ENCODE assay signal across 8 cellular contexts in genomic region chr2:26846334-26846863, GRCh38. TPM values are rescaled to one million over a fixed set of nuclear protein-coding genes. Genes with fewer than 3 reads are reported as not detected.
DNase-seq lines count a peak whose midpoint lies in the region; ATAC-seq, FAIRE-seq and TF ChIP-seq lines count a peak whose summit lies in the region.

No MANE protein-coding gene starts in this region.

- TF ChIP-seq EP300 in HepG2 (IDR thresholded peaks at IDR 0.05; ENCODE audit: low read depth in 2 of 2, low read length in 2 of 2) (no peak), HepG2 (CRISPR knock-in tag; IDR thresholded peaks at IDR 0.05; ENCODE audit: borderline replicate concordance) (no peak)

- H3K4me1 ChIP-seq in BLaER1 (peaks cover 38% of the 10 kb centered on the region), HepG2 (ENCODE audit: insufficient read depth, low read length) (peaks cover 13% of the 10 kb centered on the region)

- H2AFZ ChIP-seq in HepG2 (ENCODE audit: low read length), result no peak overlapping the region

- H4K20me1 ChIP-seq in BLaER1, result peaks cover 61% of the 10 kb centered on the region
- peaks cover 6% of the 10 kb centered on the region; the same call in 1 of the 2 replicates for H4K20me1 ChIP-seq in HepG2 (ENCODE audit: insufficient read depth, low read length)

- H3K4me3 ChIP-seq in BLaER1 (peak overlapping the region; percentile 73), HepG2 (replicated peaks in 1 of 3; ENCODE audit: insufficient read depth in 1 of 3, low read depth in 2 of 3, low read length in 3 of 3) (0 out of 6 replicates have a peak overlapping the region, but pooled peaks of 1 of the 3 experiments have one; percentile 11)

- no peaks in the 10 kb centered on the region for H3K36me3 ChIP-seq in BLaER1
- no peaks in the 10 kb centered on the region for H3K36me3 ChIP-seq in HepG2 (replicated peaks in 1 of 2; ENCODE audit: control insufficient read depth in 1 of 2, insufficient read depth in 2 of 2, low read length in 2 of 2)

- DNase-seq in NCI-H524 treated with DMSO at 0.1 percent for 48 hours (lab: John Stamatoyannopoulos, UW) (peak; percentile 37), dedifferentiated amniotic fluid mesenchymal stem cell (ENCODE audit: extremely low spot score) (peak; percentile 81), HepG2 (ENCODE audit: low spot score) (peak; percentile 61)
- DNase-seq in activated CD4-positive, alpha-beta T cell treated with anti-CD3 and anti-CD28 coated beads for 48 hours, result peak; percentile 79
- peak; percentile 43 to 60 for DNase-seq in stimulated activated CD4-positive, alpha-beta T cell treated with anti-CD3 and anti-CD28 coated beads, Interleukin-4, amount 100 ng/mL, for 48 hours (ENCODE audit: low read depth in 2 of 2)

- H3K9ac ChIP-seq in BLaER1 (no peak overlapping the region), HepG2 (ENCODE audit: insufficient read depth, low read depth, low read length) (no peak overlapping the region)

- H3K4me2 ChIP-seq in BLaER1 (peak overlapping the region; percentile 100), HepG2 (ENCODE audit: low read depth, low read length) (peak overlapping the region; percentile 28; the same call in 1 of the 2 replicates)

- ATAC-seq in HG02642 (IDR thresholded peaks at IDR 0.05; ENCODE audit: poor library complexity, unreplicated experiment) (peak; percentile 45), HepG2 (peak; percentile 76), HG03439 (IDR thresholded peaks at IDR 0.05; ENCODE audit: unreplicated experiment) (no peak)

- 12% methylated on average over 12 of the region's 21 CpGs for WGBS in HepG2 (ENCODE audit: low lambda C conversion rate)

- in situ Hi-C loops in HepG2 (cut with HindIII; ENCODE audit: extremely low pct_ligation_motif_present, low pct_unique_long_range_greater_than_20kb), result loop anchor here (5.0 kb wide), 2 partner anchors 96 to 171 kb away; no protein-coding TSS in a partner anchor

- CTCF ChIA-PET in HepG2 (lab: Yijun Ruan, JAX; ENCODE audit: low intra/inter-chr PET ratio, low total read pairs), result interaction anchor here (0.8 to 4.4 kb wide), 5 partner anchors 76 to 457 kb away, joined by 3 to 80 read pairs (median 14); no protein-coding TSS in a partner anchor

- H3K79me2 ChIP-seq in HepG2 (ENCODE audit: insufficient read depth, low read length), result no peaks in the 10 kb centered on the region

- no peak overlapping the region for H3K27ac ChIP-seq in BLaER1
- no peak overlapping the region for H3K27ac ChIP-seq in HepG2 (ENCODE audit: extremely low read length, insufficient read depth, low read length)

- POLR2A ChIA-PET in HepG2 (lab: Yijun Ruan, JAX), result interaction anchor here (1.1 to 1.7 kb wide), 2 partner anchors 76 to 96 kb away, joined by 4 to 5 read pairs; no protein-coding TSS in a partner anchor

- H3K27me3 ChIP-seq in BLaER1 (peaks cover 66% of the 10 kb centered on the region), HepG2 (ENCODE audit: control insufficient read depth in 1 of 2, insufficient read depth in 2 of 2, low read length in 2 of 2) (peaks cover 21 to 78% of the 10 kb centered on the region in 2 experiments)

- FAIRE-seq in HepG2 (lab: Jason Lieb, UNC), result peak; percentile 87

- peak; percentile 92 for TF ChIP-seq CTCF in HepG2 (CRISPR knock-in tag; IDR thresholded peaks at IDR 0.05)

- intact Hi-C loops in HepG2 (cut with micrococcal nuclease; ENCODE audit: unreplicated experiment), result loop anchor here (1.0 kb wide), 3 partner anchors 76 to 171 kb away; no protein-coding TSS in a partner anchor

- no TSS peak for BruUV-seq in HepG2 (replicated peaks; lab: Mats Ljungman, UMichigan)

- H3K9me3 ChIP-seq in BLaER1, result no peaks in the 10 kb centered on the region
- no peaks in the 10 kb centered on the region for H3K9me3 ChIP-seq in HepG2 (ENCODE audit: low read length)

- no peak for TF ChIP-seq POLR2A in HepG2 (IDR thresholded peaks at IDR 0.05; ENCODE audit: insufficient read depth in 1 of 2, low read depth in 2 of 2, low read length in 2 of 2)

- TF ChIP-seq RAD21 in HepG2 (CRISPR knock-in tag; IDR thresholded peaks at IDR 0.05), result peak; percentile 96

TF ChIP-seq in HepG2, 621 proteins besides CTCF, POLR2A, EP300 and RAD21 (continues in another document):
- TF ChIP-seq HNRNPL (IDR thresholded peaks at IDR 0.05; ENCODE audit: low read depth, low read length) (no peak), SIX1 (CRISPR knock-in tag; IDR thresholded peaks at IDR 0.05; ENCODE audit: borderline replicate concordance) (no peak), ZNF7 (CRISPR knock-in tag; IDR thresholded peaks at IDR 0.05) (no peak), ZNF331 (CRISPR knock-in tag; IDR thresholded peaks at IDR 0.05) (0 out of 2 replicates have a peak, but pooled peaks have one; percentile 19), TGIF2 (CRISPR knock-in tag; IDR thresholded peaks at IDR 0.05) (0 out of 2 replicates have a peak, but pooled peaks have one; percentile 33), MIER2 (CRISPR knock-in tag; IDR thresholded peaks at IDR 0.05) (peak; percentile 48; the same call in 1 of the 2 replicates), ZNF512B (CRISPR knock-in tag; IDR thresholded peaks at IDR 0.05; ENCODE audit: borderline replicate concordance) (no peak)
- TF ChIP-seq, protein P1, sequence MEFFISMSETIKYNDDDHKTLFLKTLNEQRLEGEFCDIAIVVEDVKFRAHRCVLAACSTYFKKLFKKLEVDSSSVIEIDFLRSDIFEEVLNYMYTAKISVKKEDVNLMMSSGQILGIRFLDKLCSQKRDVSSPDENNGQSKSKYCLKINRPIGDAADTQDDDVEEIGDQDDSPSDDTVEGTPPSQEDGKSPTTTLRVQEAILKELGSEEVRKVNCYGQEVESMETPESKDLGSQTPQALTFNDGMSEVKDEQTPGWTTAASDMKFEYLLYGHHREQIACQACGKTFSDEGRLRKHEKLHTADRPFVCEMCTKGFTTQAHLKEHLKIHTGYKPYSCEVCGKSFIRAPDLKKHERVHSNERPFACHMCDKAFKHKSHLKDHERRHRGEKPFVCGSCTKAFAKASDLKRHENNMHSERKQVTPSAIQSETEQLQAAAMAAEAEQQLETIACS (CRISPR knock-in tag; IDR thresholded peaks at IDR 0.05), result peak; percentile 55; the same call in 1 of the 2 replicates

RNA-seq across cellular contexts. Expression of gene DPYSL5, which starts 1.5 kb away (rescaled TPM):
- not detected in 2 replicates for total RNA-seq in HepG2 (2016; rRNA removed; fragmentation: Illumina TruSeq; extraction: Trizol)
- total RNA-seq in HepG2 (2016; cell fraction: cytosol; rRNA removed; fragmentation: Illumina TruSeq; extraction: Trizol; ENCODE audit: low read depth), result not detected in 2 replicates
- 0.02 and 0.09 TPM in 2 replicates for total RNA-seq in HepG2 (2016; cell fraction: insoluble cytoplasmic fraction; rRNA removed; fragmentation: Illumina TruSeq; extraction: Trizol)
- total RNA-seq in HepG2 (2016; cell fraction: membrane; rRNA removed; fragmentation: Illumina TruSeq; extraction: Trizol), result 0.24 TPM in 1 of 2 replicates, not detected in the other
- total RNA-seq in HepG2 (2016; cell fraction: nucleus; rRNA removed; fragmentation: Illumina TruSeq; extraction: Trizol), result not detected in 2 replicates
- polyA plus RNA-seq in HepG2 (2011; rRNA removed), result 0.03 and 0.15 TPM in 2 replicates
- polyA plus RNA-seq in HepG2 (2011; cell fraction: cytosol; rRNA removed), result 0.03 and 0.05 TPM in 2 replicates
- polyA plus RNA-seq in HepG2 (2011; cell fraction: nucleus; rRNA removed), result not detected in 2 replicates
- polyA plus RNA-seq in HepG2 (2012), result not detected in 2 replicates
- not detected in 2 replicates for polyA plus RNA-seq in HepG2 (2016; cell fraction: cytosol; fragmentation: Illumina TruSeq; extraction: Trizol; ENCODE audit: low read depth)
- polyA plus RNA-seq in HepG2 (2016; cell fraction: insoluble cytoplasmic fraction; fragmentation: Illumina TruSeq; extraction: Trizol; ENCODE audit: low read depth), result 0.12 and 0.19 TPM in 2 replicates
- not detected in 2 replicates for polyA plus RNA-seq in HepG2 (2016; cell fraction: membrane; fragmentation: Illumina TruSeq; extraction: Trizol; ENCODE audit: low read depth)
- not detected in 2 replicates for polyA plus RNA-seq in HepG2 (2016; cell fraction: nucleus; fragmentation: Illumina TruSeq; extraction: Trizol; ENCODE audit: insufficient read depth, low read depth)
- 0.54 TPM in 1 of 2 replicates, not detected in the other for polyA minus RNA-seq in HepG2 (2011; rRNA and poly(A)+ RNA removed; ENCODE audit: low replicate concordance)
- polyA minus RNA-seq in HepG2 (2011; cell fraction: cytosol; rRNA and poly(A)+ RNA removed), result not detected in 2 replicates
- not detected in 2 replicates for polyA minus RNA-seq in HepG2 (2011; cell fraction: nucleus; rRNA and poly(A)+ RNA removed)
